In the genomic region with DNA sequence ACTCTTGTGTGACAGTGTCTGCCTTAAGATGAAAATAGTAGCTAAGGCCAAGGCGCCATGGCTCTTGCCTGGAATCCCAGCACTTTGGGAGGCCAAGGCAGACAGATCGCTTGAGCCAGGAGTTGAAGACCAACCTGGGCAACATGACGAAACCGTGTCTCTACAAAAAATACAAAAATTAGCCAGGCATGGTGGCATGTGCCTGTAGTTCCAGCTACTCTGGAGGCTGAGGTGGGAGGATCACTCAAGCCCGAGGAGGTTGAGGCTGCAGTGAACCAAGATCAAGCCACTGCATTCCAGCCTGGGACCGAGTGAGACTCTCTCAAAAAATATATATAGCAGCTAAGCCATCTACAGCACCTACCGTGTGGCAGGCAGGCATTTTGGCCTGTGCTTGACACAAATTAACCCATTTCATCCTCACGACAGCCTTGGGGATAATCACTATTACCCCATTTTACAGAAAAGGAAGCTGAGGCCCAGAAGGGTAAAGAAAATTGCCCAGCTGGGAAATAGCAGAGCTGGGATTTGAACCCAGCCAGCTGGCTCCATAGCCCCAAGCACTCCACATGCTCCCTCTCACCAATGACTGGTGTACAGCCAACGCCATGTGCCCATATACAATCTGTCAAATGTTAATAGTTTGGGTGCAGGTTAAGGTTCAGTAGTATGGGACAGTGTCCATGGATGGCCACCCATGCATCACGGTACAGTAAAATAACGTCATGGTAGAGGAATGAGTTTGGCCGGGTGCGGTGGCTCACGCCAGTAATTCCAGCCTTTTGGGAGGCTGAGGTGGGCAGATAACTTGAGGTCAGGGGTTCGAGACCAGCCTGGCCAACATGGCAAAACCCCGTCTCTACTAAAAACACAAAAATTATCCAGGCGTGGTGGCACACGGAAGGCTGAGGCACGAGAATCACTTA, we compare ENCODE assay signal across 1 cellular context.
TF ChIP-seq lines count a peak whose summit lies in the region.

No MANE protein-coding gene starts in this region.

TF ChIP-seq in K562, 482 proteins besides CTCF, POLR2A, EP300 and RAD21 (continued from another document and continues in another):
- TF ChIP-seq, protein P1, sequence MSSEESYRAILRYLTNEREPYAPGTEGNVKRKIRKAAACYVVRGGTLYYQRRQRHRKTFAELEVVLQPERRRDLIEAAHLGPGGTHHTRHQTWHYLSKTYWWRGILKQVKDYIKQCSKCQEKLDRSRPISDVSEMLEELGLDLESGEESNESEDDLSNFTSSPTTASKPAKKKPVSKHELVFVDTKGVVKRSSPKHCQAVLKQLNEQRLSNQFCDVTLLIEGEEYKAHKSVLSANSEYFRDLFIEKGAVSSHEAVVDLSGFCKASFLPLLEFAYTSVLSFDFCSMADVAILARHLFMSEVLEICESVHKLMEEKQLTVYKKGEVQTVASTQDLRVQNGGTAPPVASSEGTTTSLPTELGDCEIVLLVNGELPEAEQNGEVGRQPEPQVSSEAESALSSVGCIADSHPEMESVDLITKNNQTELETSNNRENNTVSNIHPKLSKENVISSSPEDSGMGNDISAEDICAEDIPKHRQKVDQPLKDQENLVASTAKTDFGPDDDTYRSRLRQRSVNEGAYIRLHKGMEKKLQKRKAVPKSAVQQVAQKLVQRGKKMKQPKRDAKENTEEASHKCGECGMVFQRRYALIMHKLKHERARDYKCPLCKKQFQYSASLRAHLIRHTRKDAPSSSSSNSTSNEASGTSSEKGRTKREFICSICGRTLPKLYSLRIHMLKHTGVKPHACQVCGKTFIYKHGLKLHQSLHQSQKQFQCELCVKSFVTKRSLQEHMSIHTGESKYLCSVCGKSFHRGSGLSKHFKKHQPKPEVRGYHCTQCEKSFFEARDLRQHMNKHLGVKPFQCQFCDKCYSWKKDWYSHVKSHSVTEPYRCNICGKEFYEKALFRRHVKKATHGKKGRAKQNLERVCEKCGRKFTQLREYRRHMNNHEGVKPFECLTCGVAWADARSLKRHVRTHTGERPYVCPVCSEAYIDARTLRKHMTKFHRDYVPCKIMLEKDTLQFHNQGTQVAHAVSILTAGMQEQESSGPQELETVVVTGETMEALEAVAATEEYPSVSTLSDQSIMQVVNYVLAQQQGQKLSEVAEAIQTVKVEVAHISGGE (CRISPR knock-in tag; IDR thresholded peaks at IDR 0.05), result no peak
- TF ChIP-seq ARHGAP35 (IDR thresholded peaks at IDR 0.05; ENCODE audit: partially characterized antibody) (peak; percentile 43), SUPT5H (IDR thresholded peaks at IDR 0.05) (0 out of 2 replicates have a peak, but pooled peaks have one; percentile 22), HEY1 (CRISPR knock-in tag; IDR thresholded peaks at IDR 0.05; ENCODE audit: borderline replicate concordance) (no peak), ZNF175 (CRISPR knock-in tag; IDR thresholded peaks at IDR 0.05; ENCODE audit: low read depth) (no peak), SOX6 (IDR thresholded peaks at IDR 0.05) (peak; percentile 3; the same call in 1 of the 2 replicates), ZNF282 (CRISPR knock-in tag; IDR thresholded peaks at IDR 0.05) (no peak), ETV6 (IDR thresholded peaks at IDR 0.05; ENCODE audit: borderline replicate concordance in 1 of 2, low read depth in 2 of 2, low read length in 1 of 2) (no peak), ETV6 (CRISPR knock-in tag; IDR thresholded peaks at IDR 0.05; ENCODE audit: borderline replicate concordance) (peak; percentile 70; the same call in 1 of the 2 replicates), ZNF165 (CRISPR knock-in tag; IDR thresholded peaks at IDR 0.05; ENCODE audit: borderline replicate concordance) (no peak), SPI1 (IDR thresholded peaks at IDR 0.05; ENCODE audit: borderline replicate concordance, low read depth, low read length) (no peak), SAFB (IDR thresholded peaks at IDR 0.05; ENCODE audit: borderline replicate concordance, low read depth, low read length) (no peak), DPF2 (IDR thresholded peaks at IDR 0.05) (no peak), ZNF143 (CRISPR knock-in tag; IDR thresholded peaks at IDR 0.05) (no peak), CBX3 (IDR thresholded peaks at IDR 0.05; ENCODE audit: borderline replicate concordance in 1 of 2, low read length in 2 of 2) (no peak)
- TF ChIP-seq, protein P2, sequence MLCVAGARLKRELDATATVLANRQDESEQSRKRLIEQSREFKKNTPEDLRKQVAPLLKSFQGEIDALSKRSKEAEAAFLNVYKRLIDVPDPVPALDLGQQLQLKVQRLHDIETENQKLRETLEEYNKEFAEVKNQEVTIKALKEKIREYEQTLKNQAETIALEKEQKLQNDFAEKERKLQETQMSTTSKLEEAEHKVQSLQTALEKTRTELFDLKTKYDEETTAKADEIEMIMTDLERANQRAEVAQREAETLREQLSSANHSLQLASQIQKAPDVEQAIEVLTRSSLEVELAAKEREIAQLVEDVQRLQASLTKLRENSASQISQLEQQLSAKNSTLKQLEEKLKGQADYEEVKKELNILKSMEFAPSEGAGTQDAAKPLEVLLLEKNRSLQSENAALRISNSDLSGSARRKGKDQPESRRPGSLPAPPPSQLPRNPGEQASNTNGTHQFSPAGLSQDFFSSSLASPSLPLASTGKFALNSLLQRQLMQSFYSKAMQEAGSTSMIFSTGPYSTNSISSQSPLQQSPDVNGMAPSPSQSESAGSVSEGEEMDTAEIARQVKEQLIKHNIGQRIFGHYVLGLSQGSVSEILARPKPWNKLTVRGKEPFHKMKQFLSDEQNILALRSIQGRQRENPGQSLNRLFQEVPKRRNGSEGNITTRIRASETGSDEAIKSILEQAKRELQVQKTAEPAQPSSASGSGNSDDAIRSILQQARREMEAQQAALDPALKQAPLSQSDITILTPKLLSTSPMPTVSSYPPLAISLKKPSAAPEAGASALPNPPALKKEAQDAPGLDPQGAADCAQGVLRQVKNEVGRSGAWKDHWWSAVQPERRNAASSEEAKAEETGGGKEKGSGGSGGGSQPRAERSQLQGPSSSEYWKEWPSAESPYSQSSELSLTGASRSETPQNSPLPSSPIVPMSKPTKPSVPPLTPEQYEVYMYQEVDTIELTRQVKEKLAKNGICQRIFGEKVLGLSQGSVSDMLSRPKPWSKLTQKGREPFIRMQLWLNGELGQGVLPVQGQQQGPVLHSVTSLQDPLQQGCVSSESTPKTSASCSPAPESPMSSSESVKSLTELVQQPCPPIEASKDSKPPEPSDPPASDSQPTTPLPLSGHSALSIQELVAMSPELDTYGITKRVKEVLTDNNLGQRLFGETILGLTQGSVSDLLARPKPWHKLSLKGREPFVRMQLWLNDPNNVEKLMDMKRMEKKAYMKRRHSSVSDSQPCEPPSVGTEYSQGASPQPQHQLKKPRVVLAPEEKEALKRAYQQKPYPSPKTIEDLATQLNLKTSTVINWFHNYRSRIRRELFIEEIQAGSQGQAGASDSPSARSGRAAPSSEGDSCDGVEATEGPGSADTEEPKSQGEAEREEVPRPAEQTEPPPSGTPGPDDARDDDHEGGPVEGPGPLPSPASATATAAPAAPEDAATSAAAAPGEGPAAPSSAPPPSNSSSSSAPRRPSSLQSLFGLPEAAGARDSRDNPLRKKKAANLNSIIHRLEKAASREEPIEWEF (CRISPR knock-in tag; IDR thresholded peaks at IDR 0.05), result no peak
- TF ChIP-seq, protein P3, sequence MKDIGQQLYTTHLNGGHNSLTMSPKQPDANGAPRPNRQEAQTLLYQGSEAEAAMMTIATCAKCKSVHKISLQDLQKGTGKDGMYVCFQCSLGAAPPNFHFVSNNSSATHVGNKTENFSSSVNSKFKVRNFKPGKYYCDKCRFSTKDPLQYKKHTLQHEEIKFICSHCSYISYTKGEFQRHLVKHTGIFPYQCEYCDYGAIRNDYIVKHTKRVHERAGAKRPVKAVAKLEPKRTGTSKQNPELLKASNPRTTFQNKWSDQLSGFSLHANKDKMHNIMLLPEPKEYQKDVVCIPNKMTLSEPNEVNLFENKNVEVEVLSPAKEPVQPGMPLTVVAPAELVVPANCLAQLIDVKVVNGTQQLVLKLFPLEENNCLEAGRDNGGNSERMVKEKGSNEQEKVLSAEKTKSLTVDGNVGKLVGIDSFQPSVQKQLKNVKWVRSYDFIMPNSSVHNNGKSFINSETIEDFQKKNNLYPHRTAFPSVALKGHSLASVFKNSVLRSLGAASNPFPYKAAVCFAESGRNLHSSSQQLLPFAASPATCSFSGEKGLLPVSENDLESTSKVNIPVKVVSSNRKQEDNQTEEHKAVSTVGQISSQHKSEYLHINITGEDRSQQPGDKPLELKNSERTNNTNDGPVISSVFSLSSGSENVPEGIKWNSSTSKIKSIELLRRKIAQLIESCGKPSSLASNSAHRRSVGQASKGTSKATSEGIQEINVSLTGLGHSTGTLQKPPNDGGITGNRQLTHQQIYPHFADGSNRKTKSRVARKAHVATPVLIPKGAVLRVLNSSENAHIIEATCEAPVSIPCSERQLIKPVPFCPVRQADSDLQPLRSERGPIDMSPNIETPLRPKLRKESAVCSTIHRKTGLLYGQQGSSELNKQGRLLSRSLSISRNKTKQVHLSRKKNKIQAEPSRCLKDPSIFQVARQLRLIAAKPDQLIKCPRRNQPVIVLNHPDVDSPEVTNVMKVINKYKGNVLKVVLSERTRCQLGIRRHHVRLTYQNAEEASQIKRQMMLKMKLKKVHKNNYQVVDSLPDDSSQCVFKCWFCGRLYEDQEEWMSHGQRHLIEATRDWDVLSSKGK (CRISPR knock-in tag; IDR thresholded peaks at IDR 0.05), result no peak
- TF ChIP-seq, protein P4, sequence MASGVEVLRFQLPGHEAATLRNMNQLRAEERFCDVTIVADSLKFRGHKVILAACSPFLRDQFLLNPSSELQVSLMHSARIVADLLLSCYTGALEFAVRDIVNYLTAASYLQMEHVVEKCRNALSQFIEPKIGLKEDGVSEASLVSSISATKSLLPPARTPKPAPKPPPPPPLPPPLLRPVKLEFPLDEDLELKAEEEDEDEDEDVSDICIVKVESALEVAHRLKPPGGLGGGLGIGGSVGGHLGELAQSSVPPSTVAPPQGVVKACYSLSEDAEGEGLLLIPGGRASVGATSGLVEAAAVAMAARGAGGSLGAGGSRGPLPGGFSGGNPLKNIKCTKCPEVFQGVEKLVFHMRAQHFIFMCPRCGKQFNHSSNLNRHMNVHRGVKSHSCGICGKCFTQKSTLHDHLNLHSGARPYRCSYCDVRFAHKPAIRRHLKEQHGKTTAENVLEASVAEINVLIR (CRISPR knock-in tag; IDR thresholded peaks at IDR 0.05), result no peak
- TF ChIP-seq, protein P5, sequence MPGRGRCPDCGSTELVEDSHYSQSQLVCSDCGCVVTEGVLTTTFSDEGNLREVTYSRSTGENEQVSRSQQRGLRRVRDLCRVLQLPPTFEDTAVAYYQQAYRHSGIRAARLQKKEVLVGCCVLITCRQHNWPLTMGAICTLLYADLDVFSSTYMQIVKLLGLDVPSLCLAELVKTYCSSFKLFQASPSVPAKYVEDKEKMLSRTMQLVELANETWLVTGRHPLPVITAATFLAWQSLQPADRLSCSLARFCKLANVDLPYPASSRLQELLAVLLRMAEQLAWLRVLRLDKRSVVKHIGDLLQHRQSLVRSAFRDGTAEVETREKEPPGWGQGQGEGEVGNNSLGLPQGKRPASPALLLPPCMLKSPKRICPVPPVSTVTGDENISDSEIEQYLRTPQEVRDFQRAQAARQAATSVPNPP (IDR thresholded peaks at IDR 0.05; ENCODE audit: borderline replicate concordance, insufficient read depth, insufficient read length), result no peak
- TF ChIP-seq, protein P6, sequence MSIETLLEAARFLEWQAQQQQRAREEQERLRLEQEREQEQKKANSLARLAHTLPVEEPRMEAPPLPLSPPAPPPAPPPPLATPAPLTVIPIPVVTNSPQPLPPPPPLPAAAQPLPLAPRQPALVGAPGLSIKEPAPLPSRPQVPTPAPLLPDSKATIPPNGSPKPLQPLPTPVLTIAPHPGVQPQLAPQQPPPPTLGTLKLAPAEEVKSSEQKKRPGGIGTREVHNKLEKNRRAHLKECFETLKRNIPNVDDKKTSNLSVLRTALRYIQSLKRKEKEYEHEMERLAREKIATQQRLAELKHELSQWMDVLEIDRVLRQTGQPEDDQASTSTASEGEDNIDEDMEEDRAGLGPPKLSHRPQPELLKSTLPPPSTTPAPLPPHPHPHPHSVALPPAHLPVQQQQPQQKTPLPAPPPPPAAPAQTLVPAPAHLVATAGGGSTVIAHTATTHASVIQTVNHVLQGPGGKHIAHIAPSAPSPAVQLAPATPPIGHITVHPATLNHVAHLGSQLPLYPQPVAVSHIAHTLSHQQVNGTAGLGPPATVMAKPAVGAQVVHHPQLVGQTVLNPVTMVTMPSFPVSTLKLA (conservative IDR thresholded peaks at IDR 0.05), result peak in 1 of 2 experiments; percentile 27; a peak in 1 of 4 replicates
- TF ChIP-seq, protein P7, sequence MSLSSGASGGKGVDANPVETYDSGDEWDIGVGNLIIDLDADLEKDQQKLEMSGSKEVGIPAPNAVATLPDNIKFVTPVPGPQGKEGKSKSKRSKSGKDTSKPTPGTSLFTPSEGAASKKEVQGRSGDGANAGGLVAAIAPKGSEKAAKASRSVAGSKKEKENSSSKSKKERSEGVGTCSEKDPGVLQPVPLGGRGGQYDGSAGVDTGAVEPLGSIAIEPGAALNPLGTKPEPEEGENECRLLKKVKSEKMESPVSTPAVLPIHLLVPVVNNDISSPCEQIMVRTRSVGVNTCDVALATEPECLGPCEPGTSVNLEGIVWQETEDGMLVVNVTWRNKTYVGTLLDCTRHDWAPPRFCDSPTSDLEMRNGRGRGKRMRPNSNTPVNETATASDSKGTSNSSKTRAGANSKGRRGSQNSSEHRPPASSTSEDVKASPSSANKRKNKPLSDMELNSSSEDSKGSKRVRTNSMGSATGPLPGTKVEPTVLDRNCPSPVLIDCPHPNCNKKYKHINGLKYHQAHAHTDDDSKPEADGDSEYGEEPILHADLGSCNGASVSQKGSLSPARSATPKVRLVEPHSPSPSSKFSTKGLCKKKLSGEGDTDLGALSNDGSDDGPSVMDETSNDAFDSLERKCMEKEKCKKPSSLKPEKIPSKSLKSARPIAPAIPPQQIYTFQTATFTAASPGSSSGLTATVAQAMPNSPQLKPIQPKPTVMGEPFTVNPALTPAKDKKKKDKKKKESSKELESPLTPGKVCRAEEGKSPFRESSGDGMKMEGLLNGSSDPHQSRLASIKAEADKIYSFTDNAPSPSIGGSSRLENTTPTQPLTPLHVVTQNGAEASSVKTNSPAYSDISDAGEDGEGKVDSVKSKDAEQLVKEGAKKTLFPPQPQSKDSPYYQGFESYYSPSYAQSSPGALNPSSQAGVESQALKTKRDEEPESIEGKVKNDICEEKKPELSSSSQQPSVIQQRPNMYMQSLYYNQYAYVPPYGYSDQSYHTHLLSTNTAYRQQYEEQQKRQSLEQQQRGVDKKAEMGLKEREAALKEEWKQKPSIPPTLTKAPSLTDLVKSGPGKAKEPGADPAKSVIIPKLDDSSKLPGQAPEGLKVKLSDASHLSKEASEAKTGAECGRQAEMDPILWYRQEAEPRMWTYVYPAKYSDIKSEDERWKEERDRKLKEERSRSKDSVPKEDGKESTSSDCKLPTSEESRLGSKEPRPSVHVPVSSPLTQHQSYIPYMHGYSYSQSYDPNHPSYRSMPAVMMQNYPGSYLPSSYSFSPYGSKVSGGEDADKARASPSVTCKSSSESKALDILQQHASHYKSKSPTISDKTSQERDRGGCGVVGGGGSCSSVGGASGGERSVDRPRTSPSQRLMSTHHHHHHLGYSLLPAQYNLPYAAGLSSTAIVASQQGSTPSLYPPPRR (CRISPR knock-in tag; IDR thresholded peaks at IDR 0.05; ENCODE audit: borderline replicate concordance), result no peak
- TF ChIP-seq, protein P8, sequence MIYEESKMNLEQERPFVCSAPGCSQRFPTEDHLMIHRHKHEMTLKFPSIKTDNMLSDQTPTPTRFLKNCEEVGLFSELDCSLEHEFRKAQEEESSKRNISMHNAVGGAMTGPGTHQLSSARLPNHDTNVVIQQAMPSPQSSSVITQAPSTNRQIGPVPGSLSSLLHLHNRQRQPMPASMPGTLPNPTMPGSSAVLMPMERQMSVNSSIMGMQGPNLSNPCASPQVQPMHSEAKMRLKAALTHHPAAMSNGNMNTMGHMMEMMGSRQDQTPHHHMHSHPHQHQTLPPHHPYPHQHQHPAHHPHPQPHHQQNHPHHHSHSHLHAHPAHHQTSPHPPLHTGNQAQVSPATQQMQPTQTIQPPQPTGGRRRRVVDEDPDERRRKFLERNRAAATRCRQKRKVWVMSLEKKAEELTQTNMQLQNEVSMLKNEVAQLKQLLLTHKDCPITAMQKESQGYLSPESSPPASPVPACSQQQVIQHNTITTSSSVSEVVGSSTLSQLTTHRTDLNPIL (CRISPR knock-in tag; IDR thresholded peaks at IDR 0.05), result no peak
